In genomic region chr13:38417727-38418126, GRCh38 we compare ENCODE assay signal across 8 cellular contexts.
A peak's percentile ranks its signal among the peaks of the same experiment; 100 is the strongest.
DNase-seq lines count a peak whose midpoint lies in the region; ATAC-seq, FAIRE-seq and TF ChIP-seq lines count a peak whose summit lies in the region.

No MANE protein-coding gene starts in this region.

- TF ChIP-seq CTCF in D721Med (IDR thresholded peaks at IDR 0.05; ENCODE audit: insufficient read depth, missing control alignments), result peak; percentile 23
- TF ChIP-seq CTCF in Loucy (conservative IDR thresholded peaks at IDR 0.05; ENCODE audit: low read length), result peak; percentile 29
- peak; percentile 75 for TF ChIP-seq CTCF in endodermal cell (conservative IDR thresholded peaks at IDR 0.05)
- no peak for TF ChIP-seq CTCF in coronary artery (IDR thresholded peaks at IDR 0.05)

- H3K27me3 ChIP-seq in Loucy (ENCODE audit: insufficient read depth, low read length, poor library complexity, severe bottlenecking) (no peaks in the 10 kb centered on the region), endodermal cell (ENCODE audit: control insufficient read depth, insufficient read depth, low read length, poor library complexity, severe bottlenecking) (no peaks in the 10 kb centered on the region)

- no peaks in the 10 kb centered on the region for H3K79me2 ChIP-seq in Loucy (ENCODE audit: insufficient read depth, low read length)

- no peaks in the 10 kb centered on the region for H3F3A ChIP-seq in Loucy (ENCODE audit: low read depth)

- H3K27ac ChIP-seq in endodermal cell (ENCODE audit: low read depth, low read length) (no peak overlapping the region), coronary artery (no peak overlapping the region)

- H3K27me3 Mint-ChIP-seq in endodermal cell (ENCODE audit: insufficient read depth), result no peaks in the 10 kb centered on the region

- H3K9me3 ChIP-seq in Loucy (ENCODE audit: insufficient read depth, low read depth, low read length) (no peaks in the 10 kb centered on the region), endodermal cell (ENCODE audit: control insufficient read depth, low read length) (no peaks in the 10 kb centered on the region)

- no peak overlapping the region for H3K27ac Mint-ChIP-seq in endodermal cell

- H3K9ac ChIP-seq in Loucy (ENCODE audit: low read depth, low read length, poor library complexity, severe bottlenecking) (no peak overlapping the region), endodermal cell (ENCODE audit: extremely low read depth, low read length, poor library complexity, severe bottlenecking) (no peak overlapping the region)

- H4K20me1 ChIP-seq in Loucy (ENCODE audit: insufficient read depth, low read length, poor library complexity, severe bottlenecking), result no peaks in the 10 kb centered on the region

- H3K36me3 ChIP-seq in Loucy (ENCODE audit: insufficient read depth, low read length) (no peaks in the 10 kb centered on the region), endodermal cell (ENCODE audit: control insufficient read depth, insufficient read depth, low read length) (no peaks in the 10 kb centered on the region)

- H2AFZ ChIP-seq in Loucy (ENCODE audit: low read length), result no peak overlapping the region

- no peak overlapping the region for H3K4me3 ChIP-seq in Loucy (ENCODE audit: low read length, poor library complexity, severe bottlenecking)
- H3K4me3 ChIP-seq in endodermal cell (ENCODE audit: low read length), result no peak overlapping the region
- no peak overlapping the region for H3K4me3 ChIP-seq in coronary artery

- FAIRE-seq in D721Med (lab: Jason Lieb, UNC) (peak; percentile 29), GM12892 (lab: Jason Lieb, UNC) (no peak), RCC 7860 (lab: Jason Lieb, UNC) (no peak)

- no peaks in the 10 kb centered on the region for H3K36me3 Mint-ChIP-seq in endodermal cell (ENCODE audit: low read depth)

- H3K4me1 ChIP-seq in Loucy (ENCODE audit: insufficient read depth, low read length, poor library complexity, severe bottlenecking) (no peaks in the 10 kb centered on the region), endodermal cell (ENCODE audit: control insufficient read depth, insufficient read depth, low read length) (no peaks in the 10 kb centered on the region)

- no peak overlapping the region for H3K4me3 Mint-ChIP-seq in endodermal cell

- no peak for DNase-seq in D721Med (ENCODE audit: insufficient read length, low spot score)
- peak; percentile 61 for DNase-seq in endodermal cell
- DNase-seq in GM12892 (ENCODE audit: insufficient read length), result no peak
- DNase-seq in germinal center (ENCODE audit: low spot score), result no peak
- no peak for DNase-seq in RCC 7860 (ENCODE audit: low spot score)
- DNase-seq in coronary artery (ENCODE audit: low spot score), result no peak

- no peaks in the 10 kb centered on the region for H3K9me2 ChIP-seq in Loucy (replicated peaks; ENCODE audit: low read depth, low read length)

- WGBS in endodermal cell (ENCODE audit: insufficient coverage in 1 of 2, insufficient read length in 1 of 2), 2 experiments, result 89 to 100% methylated on average over 1 to 2 of the region's 2 CpGs

- no peak for TF ChIP-seq POLR2A in GM12892 (IDR thresholded peaks at IDR 0.05; ENCODE audit: low read depth, low read length)

- peaks cover 6% of the 10 kb centered on the region for H3K4me1 Mint-ChIP-seq in endodermal cell

- no peak overlapping the region for H3K4me2 ChIP-seq in Loucy (ENCODE audit: low read depth, low read length, poor library complexity, severe bottlenecking)

- ATAC-seq in GM21515 (IDR thresholded peaks at IDR 0.05; ENCODE audit: unreplicated experiment), result peak; percentile 37

- peaks cover 5% of the 10 kb centered on the region for H3K9me3 Mint-ChIP-seq in endodermal cell
